ENCODE assay signal across 19 cellular contexts in genomic region chr11:88418508-88418907, GRCh38.
DNase-seq lines count a peak whose midpoint lies in the region; ATAC-seq, FAIRE-seq and TF ChIP-seq lines count a peak whose summit lies in the region.
"Had no signal": no experiment of that assay in that cellular context is flagged by ENCODE, and none has a peak within 500 bp of the region (broad histone marks: within the 10 kb centered on the region; RNA-seq: fewer than 3 reads in every experiment).

No MANE protein-coding gene starts in this region.

- H3K27ac ChIP-seq in HEK293 (ENCODE audit: extremely low read depth, low read depth, low read length) (no peak overlapping the region), esophagus squamous epithelium (peak overlapping the region; percentile 10 to 60 (median 54))
- H3K27ac ChIP-seq: ascending aorta, testis had no signal

- TF ChIP-seq POLR2A in esophagus squamous epithelium (IDR thresholded peaks at IDR 0.05) (no peak), GM12891 (IDR thresholded peaks at IDR 0.05; ENCODE audit: low read depth, low read length) (no peak)

- no peak for ATAC-seq in left ventricle myocardium superior
- ATAC-seq: SK-N-SH treated with all-trans-retinoic acid at 6 μM for 48 hours had no signal

- TF ChIP-seq CTCF in HEK293 (tag by site-specific recombination; IDR thresholded peaks at IDR 0.05) (no peak), esophagus squamous epithelium (IDR thresholded peaks at IDR 0.05) (no peak)

- H3K4me1 ChIP-seq in HEK293 (ENCODE audit: control insufficient read depth, insufficient read depth, low read length) = peaks cover 10% of the 10 kb centered on the region
- H3K4me1 ChIP-seq in esophagus squamous epithelium = peaks cover 17 to 60% (median 47%) of the 10 kb centered on the region in 3 donors
- H3K4me1 ChIP-seq: ascending aorta had no signal

- no peaks in the 10 kb centered on the region for H3K36me3 ChIP-seq in HEK293 (ENCODE audit: control insufficient read depth in 2 of 2, insufficient read depth in 1 of 2, low read length in 2 of 2)
- H3K36me3 ChIP-seq in esophagus squamous epithelium = no peaks in the 10 kb centered on the region
- H3K36me3 ChIP-seq: ascending aorta had no signal

- CTCF ChIA-PET in HEK293 (lab: Yijun Ruan, JAX) = no interaction called here

- no peaks in the 10 kb centered on the region for H3K27me3 ChIP-seq in esophagus squamous epithelium
- H3K27me3 ChIP-seq: ascending aorta, testis had no signal

- 54 to 61% methylated on average over 3 of the region's 3 CpGs for WGBS in esophagus squamous epithelium, 2 donors

- H3K4me3 ChIP-seq in HEK293 (ENCODE audit: low read depth, low read length) (no peak overlapping the region), esophagus squamous epithelium (no peak overlapping the region)
- H3K4me3 ChIP-seq: ascending aorta, testis had no signal

- no peak for FAIRE-seq in GM12891 (lab: Jason Lieb, UNC)

- DNase-seq in DMS153 (lab: John Stamatoyannopoulos, UW) (peak; percentile 70), NCI-H510A (lab: John Stamatoyannopoulos, UW) (peak; percentile 19), esophagus squamous epithelium (lab: John Stamatoyannopoulos, UW) (no peak), SHP77 treated with DMSO at 0.1 percent for 48 hours (lab: John Stamatoyannopoulos, UW) (no peak), left ventricle myocardium superior (no peak), GM12891 (ENCODE audit: insufficient read length, low spot score) (no peak)
- no peak for DNase-seq in stimulated activated naive CD4-positive, alpha-beta T cell treated with Interleukin-2 at 50 U/mL for 16 hours (lab: John Stamatoyannopoulos, UW)
- DNase-seq: activated CD4-positive, alpha-beta T cell treated with anti-CD3 and anti-CD28 coated beads for 1 hour; activated naive CD4-positive, alpha-beta T cell treated with anti-CD3 and anti-CD28 coated beads, Interleukin-2, amount 50 U/mL, for 16 hours; activated T-cell treated with anti-CD3 and anti-CD28 coated beads for 4 hours; foreskin melanocyte; GF-D8; NCI-H187 treated with DMSO at 0.1 percent for 48 hours; occipital lobe; T1000; testis had no signal

- intact Hi-C loops in esophagus squamous epithelium (cut with DNase I) (no loop called here), left ventricle myocardium superior (cut with micrococcal nuclease) (no loop called here)

- no peaks in the 10 kb centered on the region for H3K9me3 ChIP-seq in HEK293 (ENCODE audit: control insufficient read depth, insufficient read depth, low read depth, low read length)
- H3K9me3 ChIP-seq in esophagus squamous epithelium = no peaks in the 10 kb centered on the region
- H3K9me3 ChIP-seq: ascending aorta, testis had no signal

- POLR2A ChIA-PET in HEK293 (lab: Yijun Ruan, JAX) = no interaction called here

TF ChIP-seq in HEK293, 187 proteins besides CTCF, POLR2A, EP300 and RAD21:
- TF ChIP-seq ZFP3 (tag by site-specific recombination; IDR thresholded peaks at IDR 0.05; ENCODE audit: low read depth) (no peak), PRDM6 (tag by site-specific recombination; IDR thresholded peaks at IDR 0.05) (peak; percentile 53)

TF ChIP-seq in GM12891, 5 proteins besides CTCF, POLR2A, EP300 and RAD21:
- TF ChIP-seq POU2F2 (IDR thresholded peaks at IDR 0.05; ENCODE audit: low read depth, low read length) (no peak), SPI1 (IDR thresholded peaks at IDR 0.05; ENCODE audit: low read depth, low read length) (no peak), POLR2AphosphoS5 (IDR thresholded peaks at IDR 0.05; ENCODE audit: low read depth, low read length) (no peak), TAF1 (IDR thresholded peaks at IDR 0.05; ENCODE audit: low read depth, low read length) (no peak), PAX5 (IDR thresholded peaks at IDR 0.05; ENCODE audit: insufficient read depth, low read length, severe bottlenecking) (no peak)

Comparison
In these comparisons a context has a peak if more than half of its experiments do, and no peak if none do; other contexts are left out.
1. DNase-seq: peak in DMS153 (single experiment) and NCI-H510A (single experiment); none in esophagus squamous epithelium (single experiment), SHP77 treated with DMSO at 0.1 percent for 48 hours (single experiment), left ventricle myocardium superior (single experiment), stimulated activated naive CD4-positive, alpha-beta T cell treated with Interleukin-2 at 50 U/mL for 16 hours (single experiment) and GM12891 (single experiment).